Comparison of ENCODE assay signal across 1 cellular context in genomic region chr9:33415152-33416038, GRCh38.
A peak's percentile ranks its signal among the peaks of the same experiment; 100 is the strongest.
TF ChIP-seq lines count a peak whose summit lies in the region.

No MANE protein-coding gene starts in this region.

TF ChIP-seq in HepG2, 621 proteins besides CTCF, POLR2A, EP300 and RAD21 (continued from another document and continues in another):
- TF ChIP-seq ZNF503 (CRISPR knock-in tag; IDR thresholded peaks at IDR 0.05) (peak; percentile 100), KLF15 (CRISPR knock-in tag; IDR thresholded peaks at IDR 0.05; ENCODE audit: borderline replicate concordance) (no peak), HMG20B (CRISPR knock-in tag; conservative IDR thresholded peaks at IDR 0.05) (peak; percentile 99), PAX8 (CRISPR knock-in tag; IDR thresholded peaks at IDR 0.05; ENCODE audit: borderline replicate concordance) (no peak), HOXA5 (CRISPR knock-in tag; IDR thresholded peaks at IDR 0.05) (peak; percentile 95), HOXA9 (CRISPR knock-in tag; IDR thresholded peaks at IDR 0.05; ENCODE audit: borderline replicate concordance) (peak; percentile 92), DZIP1 (CRISPR knock-in tag; IDR thresholded peaks at IDR 0.05) (no peak; the same call in 1 of the 2 replicates), ZNF367 (CRISPR knock-in tag; IDR thresholded peaks at IDR 0.05; ENCODE audit: borderline replicate concordance) (no peak), ZNF350 (CRISPR knock-in tag; IDR thresholded peaks at IDR 0.05; ENCODE audit: borderline replicate concordance, low read depth) (peak; percentile 97), ZNF546 (CRISPR knock-in tag; conservative IDR thresholded peaks at IDR 0.05) (0 out of 2 replicates have a peak, but pooled peaks have one; percentile 15), ZNF432 (CRISPR knock-in tag; IDR thresholded peaks at IDR 0.05; ENCODE audit: borderline replicate concordance) (no peak), HOXA7 (CRISPR knock-in tag; IDR thresholded peaks at IDR 0.05) (no peak), FOXA3 (CRISPR knock-in tag; IDR thresholded peaks at IDR 0.05) (peak; percentile 99), KLF16 (CRISPR knock-in tag; IDR thresholded peaks at IDR 0.05) (peak in 1 of 2 experiments; percentile 93; a peak in 2 of 4 replicates), GZF1 (CRISPR knock-in tag; IDR thresholded peaks at IDR 0.05) (no peak), NR2F6 (IDR thresholded peaks at IDR 0.05) (peak; percentile 90), NR2F6 (CRISPR knock-in tag; IDR thresholded peaks at IDR 0.05) (peak; percentile 93), CBX2 (IDR thresholded peaks at IDR 0.05; ENCODE audit: low read depth, low read length) (no peak), CBX2 (CRISPR knock-in tag; IDR thresholded peaks at IDR 0.05; ENCODE audit: low read depth) (peak; percentile 52; the same call in 1 of the 2 replicates), ZNF572 (CRISPR knock-in tag; IDR thresholded peaks at IDR 0.05) (peak; percentile 91; the same call in 1 of the 2 replicates), DPF2 (CRISPR knock-in tag; IDR thresholded peaks at IDR 0.05; ENCODE audit: borderline replicate concordance, low read depth) (peak; percentile 98), RNF219 (CRISPR knock-in tag; IDR thresholded peaks at IDR 0.05) (0 out of 2 replicates have a peak, but pooled peaks have one; percentile 88), KAT8 (CRISPR knock-in tag; IDR thresholded peaks at IDR 0.05) (peak; percentile 83), TFAP4 (IDR thresholded peaks at IDR 0.05; ENCODE audit: borderline replicate concordance, low read depth) (peak; percentile 92), XRCC5 (optimal IDR thresholded peaks at IDR 0.05; ENCODE audit: low read length) (peak; percentile 91), RELA (CRISPR knock-in tag; IDR thresholded peaks at IDR 0.05) (no peak), ZNF510 (CRISPR knock-in tag; IDR thresholded peaks at IDR 0.05; ENCODE audit: low read depth) (no peak; the same call in 1 of the 2 replicates), PCBP2 (optimal IDR thresholded peaks at IDR 0.05; ENCODE audit: low read depth, low read length, poor library complexity, severe bottlenecking) (no peak), NKX3-1 (CRISPR knock-in tag; IDR thresholded peaks at IDR 0.05) (peak; percentile 95), IRX3 (CRISPR knock-in tag; IDR thresholded peaks at IDR 0.05; ENCODE audit: borderline replicate concordance, low read depth) (no peak), SUZ12 (IDR thresholded peaks at IDR 0.05; ENCODE audit: low read depth, low read length) (no peak), ZNF280B (CRISPR knock-in tag; IDR thresholded peaks at IDR 0.05; ENCODE audit: borderline replicate concordance) (peak; percentile 85), ZNF567 (CRISPR knock-in tag; IDR thresholded peaks at IDR 0.05; ENCODE audit: borderline replicate concordance) (0 out of 2 replicates have a peak, but pooled peaks have one; percentile 40), ZNF790 (CRISPR knock-in tag; IDR thresholded peaks at IDR 0.05; ENCODE audit: borderline replicate concordance) (no peak), AGO1 (IDR thresholded peaks at IDR 0.05; ENCODE audit: low read depth, low read length, poor library complexity, severe bottlenecking) (no peak), DMTF1 (CRISPR knock-in tag; IDR thresholded peaks at IDR 0.05) (no peak), NR3C1 (CRISPR knock-in tag; IDR thresholded peaks at IDR 0.05) (no peak), MED1 (CRISPR knock-in tag; IDR thresholded peaks at IDR 0.05) (peak; percentile 97), ZNF3 (CRISPR knock-in tag; IDR thresholded peaks at IDR 0.05) (peak; percentile 91), DMAP1 (CRISPR knock-in tag; IDR thresholded peaks at IDR 0.05) (peak; percentile 79; the same call in 1 of the 2 replicates), BORCS8-MEF2B (CRISPR knock-in tag; IDR thresholded peaks at IDR 0.05) (peak; percentile 93; the same call in 1 of the 2 replicates), KLF9 (CRISPR knock-in tag; IDR thresholded peaks at IDR 0.05; ENCODE audit: low read depth) (0 out of 2 replicates have a peak, but pooled peaks have one; percentile 65), CREB1 (IDR thresholded peaks at IDR 0.05) (peak; percentile 89), CREB1 (CRISPR knock-in tag; IDR thresholded peaks at IDR 0.05) (peak; percentile 94), ZFP90 (CRISPR knock-in tag; IDR thresholded peaks at IDR 0.05; ENCODE audit: borderline replicate concordance) (0 out of 2 replicates have a peak, but pooled peaks have one; percentile 82), ZNF12 (CRISPR knock-in tag; IDR thresholded peaks at IDR 0.05) (peak; percentile 44; the same call in 1 of the 2 replicates), TARDBP (CRISPR knock-in tag; IDR thresholded peaks at IDR 0.05) (peak; percentile 99), ZNF678 (CRISPR knock-in tag; IDR thresholded peaks at IDR 0.05) (no peak), REST (IDR thresholded peaks at IDR 0.05; ENCODE audit: borderline replicate concordance in 1 of 2, low read depth in 1 of 2, low read length in 2 of 2) (peak in 1 of 2 experiments; percentile 73; a peak in 1 of 4 replicates), GLMP (CRISPR knock-in tag; IDR thresholded peaks at IDR 0.05; ENCODE audit: borderline replicate concordance) (no peak), KAT7 (CRISPR knock-in tag; IDR thresholded peaks at IDR 0.05; ENCODE audit: borderline replicate concordance) (no peak)
